ENCODE assay signal across 1 cellular context in the genomic region with DNA sequence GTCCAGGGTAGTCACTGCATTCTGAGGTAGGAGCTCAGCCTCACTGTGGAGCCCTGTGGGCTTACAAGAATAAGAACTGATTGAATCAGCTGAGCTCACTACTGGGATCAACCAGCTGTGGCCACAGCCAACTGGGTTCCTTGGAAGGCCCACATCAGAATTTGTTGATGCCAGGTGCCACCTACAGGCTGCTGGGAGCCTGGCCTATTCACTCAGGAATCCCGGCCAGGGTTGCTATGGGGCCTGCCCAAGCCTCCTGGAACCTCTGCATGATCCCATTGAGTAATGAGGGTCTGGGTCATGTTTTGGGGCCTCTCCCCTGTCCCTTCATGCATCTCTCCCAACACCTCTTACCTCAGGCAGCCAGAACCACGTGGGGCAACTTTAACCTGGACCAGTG.
TF ChIP-seq lines count a peak whose summit lies in the region.

No MANE protein-coding gene starts in this region.

TF ChIP-seq in HepG2, 621 proteins besides CTCF, POLR2A, EP300 and RAD21:
- peak; percentile 38 for TF ChIP-seq STAG1 (CRISPR knock-in tag; IDR thresholded peaks at IDR 0.05)
- no peak for TF ChIP-seq SSRP1 (CRISPR knock-in tag; IDR thresholded peaks at IDR 0.05)
